Comparison of ENCODE assay signal across 11 cellular contexts in genomic region chr7:95904099-95904498, GRCh38.
"Had no signal": no experiment of that assay in that cellular context is flagged by ENCODE, and none has a peak within 500 bp of the region (broad histone marks: within the 10 kb centered on the region; RNA-seq: fewer than 3 reads in every experiment).

No MANE protein-coding gene starts in this region.

- H3K9me3 ChIP-seq: psoas muscle, right lobe of liver, spleen, stomach, thoracic aorta had no signal

- H3K4me1 ChIP-seq: foreskin keratinocyte, psoas muscle, right lobe of liver, stomach had no signal

- H3K36me3 ChIP-seq: right lobe of liver, spleen, stomach had no signal

- H3K4me3 ChIP-seq: psoas muscle, right lobe of liver, spleen, stomach, thoracic aorta had no signal

- H3K27me3 ChIP-seq: foreskin keratinocyte, right lobe of liver had no signal

- ATAC-seq: foreskin keratinocyte, psoas muscle, right lobe of liver had no signal

- H3K27ac ChIP-seq: foreskin keratinocyte, psoas muscle, right lobe of liver, spleen, stomach, thoracic aorta had no signal

- DNase-seq: activated naive CD4-positive, alpha-beta T cell; activated naive CD8-positive, alpha-beta T cell treated with anti-CD3 and anti-CD28 coated beads, Interleukin-2, amount 10 ng/mL, durations not matched to agents 7 days and 5 days; cerebellar nuclear complex; effector CD8-positive, alpha-beta T cell; foreskin keratinocyte; kidney glomerular epithelial cell; psoas muscle; right lobe of liver; spleen; stomach had no signal
